In the genomic region with DNA sequence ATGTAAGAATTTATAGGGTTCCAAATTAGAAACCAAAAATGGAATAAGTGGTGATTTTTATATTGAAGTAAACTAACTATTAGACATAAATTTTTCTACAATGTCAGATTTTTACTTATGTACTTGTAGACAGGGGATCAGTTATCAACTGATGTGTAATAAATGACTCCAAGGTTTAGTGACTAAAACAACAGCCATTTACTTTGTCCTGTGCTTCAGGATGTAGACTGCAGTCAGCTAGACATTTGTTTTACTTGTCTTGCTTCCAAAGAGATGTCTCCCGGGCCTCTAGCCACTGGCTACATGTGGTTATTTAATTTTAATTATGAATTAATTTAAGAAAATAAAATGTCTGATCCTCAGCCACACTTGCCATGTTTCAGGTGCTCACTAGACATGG, we compare ENCODE assay signal across 16 cellular contexts.
DNase-seq lines count a peak whose midpoint lies in the region; ATAC-seq and TF ChIP-seq lines count a peak whose summit lies in the region.
"Had no signal": no experiment of that assay in that cellular context is flagged by ENCODE, and none has a peak within 500 bp of the region (broad histone marks: within the 10 kb centered on the region; RNA-seq: fewer than 3 reads in every experiment).

No MANE protein-coding gene starts in this region.

- H4K91ac ChIP-seq in mesenchymal stem cell (ENCODE audit: low read length): no peak overlapping the region

- H2BK5ac ChIP-seq in mesenchymal stem cell (ENCODE audit: low read depth, low read length, poor library complexity, severe bottlenecking): no peak overlapping the region

- no peaks in the 10 kb centered on the region for H3K36me3 Mint-ChIP-seq in activated T-helper 1 cell treated with anti-CD3 and anti-CD28 coated beads, Interleukin-12 subunit alpha, Interleukin-12 subunit beta, Interleukin-2, Interleukin-4 antibody, amounts not matched to agents 30 ng/mL and 10 ng/mL and 1 ng/mL, durations not matched to agents 14 hours and 24 hours and 36 hours (ENCODE audit: low read depth)
- H3K36me3 Mint-ChIP-seq in CD8-positive, alpha-beta memory T cell: no peaks in the 10 kb centered on the region
- H3K36me3 Mint-ChIP-seq: CD4-positive, CD25-positive, alpha-beta regulatory T cell had no signal

- no peaks in the 10 kb centered on the region for H3K9me3 Mint-ChIP-seq in activated T-helper 1 cell treated with anti-CD3 and anti-CD28 coated beads, Interleukin-12 subunit alpha, Interleukin-12 subunit beta, Interleukin-2, Interleukin-4 antibody, amounts not matched to agents 30 ng/mL and 10 ng/mL and 1 ng/mL, durations not matched to agents 14 hours and 24 hours and 36 hours
- H3K9me3 Mint-ChIP-seq in CD8-positive, alpha-beta memory T cell: peaks cover 0 to 3% (median 2%) of the 10 kb centered on the region in 5 donors

- H3K4me1 ChIP-seq in SK-N-SH (ENCODE audit: control insufficient read depth in 1 of 2, insufficient read depth in 2 of 2, low read depth in 1 of 2, low read length in 1 of 2) (peaks cover 0 to 14% of the 10 kb centered on the region in 2 experiments; a peak in 2 of 4 replicates), mesenchymal stem cell (ENCODE audit: control insufficient read depth, insufficient read depth, low read depth, low read length) (peaks cover 6% of the 10 kb centered on the region)
- H3K4me1 ChIP-seq in CD8-positive, alpha-beta memory T cell (ENCODE audit: insufficient read depth, low read length): no peaks in the 10 kb centered on the region

- H3K27me3 ChIP-seq in SK-N-SH (ENCODE audit: insufficient read depth): no peaks in the 10 kb centered on the region
- H3K27me3 ChIP-seq in mesenchymal stem cell (ENCODE audit: control insufficient read depth in 1 of 2, insufficient read depth in 1 of 2, low read length in 2 of 2): no peaks in the 10 kb centered on the region
- H3K27me3 ChIP-seq in CD8-positive, alpha-beta memory T cell (ENCODE audit: insufficient read depth, low read length, poor library complexity, severe bottlenecking): no peaks in the 10 kb centered on the region
- H3K27me3 ChIP-seq: BLaER1 treated with 17β-estradiol and CSF1 and Interleukin-3, amounts not matched to agents 10 nM and 100 nM had no signal

- no peak for TF ChIP-seq CTCF in SK-N-SH (IDR thresholded peaks at IDR 0.05)

- TF ChIP-seq RAD21 in SK-N-SH (IDR thresholded peaks at IDR 0.05; ENCODE audit: low read length): no peak

- no peak overlapping the region for H3K18ac ChIP-seq in mesenchymal stem cell (ENCODE audit: low read depth in 1 of 2, low read length in 2 of 2)

- no peak overlapping the region for H3K4me3 ChIP-seq in SK-N-SH (ENCODE audit: low read depth in 2 of 2, low read length in 1 of 2)
- no peak overlapping the region for H3K4me3 ChIP-seq in mesenchymal stem cell (ENCODE audit: insufficient read depth in 1 of 2, low read depth in 1 of 2, low read length in 2 of 2)
- H3K4me3 ChIP-seq in CD8-positive, alpha-beta memory T cell (ENCODE audit: low read length): no peak overlapping the region
- H3K4me3 ChIP-seq: BLaER1 treated with 17β-estradiol and CSF1 and Interleukin-3, amounts not matched to agents 10 nM and 100 nM had no signal

- CTCF ChIA-PET in SK-N-SH (lab: Yijun Ruan, JAX): interaction anchor here (0.8 kb wide), 1 partner anchor 32 kb away, joined by 3 read pairs; no protein-coding TSS in a partner anchor
- CTCF ChIA-PET in CD8-positive, alpha-beta memory T cell (lab: Charles Lee): no interaction called here

- POLR2A ChIA-PET in SK-N-SH (lab: Yijun Ruan, JAX): no interaction called here
- POLR2A ChIA-PET in CD8-positive, alpha-beta memory T cell (lab: Charles Lee): no interaction called here

- peak overlapping the region; percentile 5 for H2AK5ac ChIP-seq in mesenchymal stem cell (ENCODE audit: low read length, severe bottlenecking)

- no peak overlapping the region for H2AFZ ChIP-seq in SK-N-SH (ENCODE audit: low read depth)
- H2AFZ ChIP-seq in mesenchymal stem cell (ENCODE audit: low read depth, low read length): no peak overlapping the region

- no peak overlapping the region for H2BK15ac ChIP-seq in mesenchymal stem cell (ENCODE audit: low read depth, poor library complexity, severe bottlenecking)

- H3K14ac ChIP-seq in mesenchymal stem cell (ENCODE audit: low read length in 2 of 2): no peak overlapping the region

- WGBS in SK-N-SH (ENCODE audit: low lambda C conversion rate): 9% methylated on average over 1 of the region's 1 CpG
- WGBS in mesenchymal stem cell: no CpG with 5 or more reads among the region's 1 CpG

- H3K9ac ChIP-seq in SK-N-SH (no peak overlapping the region), mesenchymal stem cell (ENCODE audit: low read length) (no peak overlapping the region)
- H3K9ac ChIP-seq: BLaER1 treated with 17β-estradiol and CSF1 and Interleukin-3, amounts not matched to agents 10 nM and 100 nM had no signal

- no peak overlapping the region for H3K4me3 Mint-ChIP-seq in activated T-helper 1 cell treated with anti-CD3 and anti-CD28 coated beads, Interleukin-12 subunit alpha, Interleukin-12 subunit beta, Interleukin-2, Interleukin-4 antibody, amounts not matched to agents 30 ng/mL and 10 ng/mL and 1 ng/mL, durations not matched to agents 14 hours and 24 hours and 36 hours
- H3K4me3 Mint-ChIP-seq in CD8-positive, alpha-beta memory T cell: no peak overlapping the region
- H3K4me3 Mint-ChIP-seq: CD4-positive, CD25-positive, alpha-beta regulatory T cell had no signal

- no peaks in the 10 kb centered on the region for H3K9me3 ChIP-seq in SK-N-SH
- no peaks in the 10 kb centered on the region for H3K9me3 ChIP-seq in mesenchymal stem cell (ENCODE audit: control insufficient read depth, low read length)
- H3K9me3 ChIP-seq in CD8-positive, alpha-beta memory T cell (ENCODE audit: low read length): no peaks in the 10 kb centered on the region

- peaks cover 7% of the 10 kb centered on the region for H3F3A ChIP-seq in SK-N-SH (replicated peaks; ENCODE audit: insufficient read depth)

- DNase-seq in SK-N-SH (no peak), M059J (ENCODE audit: low read depth) (peak; percentile 48), mesenchymal stem cell (no peak), caudate nucleus (lab: John Stamatoyannopoulos, UW) (no peak)
- no peak for DNase-seq in activated T-helper 1 cell treated with anti-CD3 and anti-CD28 coated beads, Interleukin-12 subunit alpha, Interleukin-12 subunit beta, Interleukin-2, Interleukin-4 antibody, amounts not matched to agents 30 ng/mL and 10 ng/mL and 1 ng/mL, durations not matched to agents 14 hours and 24 hours and 36 hours (ENCODE audit: low spot score)
- no peak for DNase-seq in activated naive CD4-positive, alpha-beta T cell treated with Interleukin-2 at 50 U/mL for 16 hours
- DNase-seq in CD8-positive, alpha-beta memory T cell: no peak
- DNase-seq: Calu3; CD4-positive, CD25-positive, alpha-beta regulatory T cell; DMS 273 treated with DMSO at 0.1 percent for 48 hours; GDM1; HCEC 1CT had no signal

- no peak overlapping the region for H4K8ac ChIP-seq in mesenchymal stem cell (ENCODE audit: low read length)

- H3K27ac Mint-ChIP-seq in activated T-helper 1 cell treated with anti-CD3 and anti-CD28 coated beads, Interleukin-12 subunit alpha, Interleukin-12 subunit beta, Interleukin-2, Interleukin-4 antibody, amounts not matched to agents 30 ng/mL and 10 ng/mL and 1 ng/mL, durations not matched to agents 14 hours and 24 hours and 36 hours: no peak overlapping the region
- no peak overlapping the region for H3K27ac Mint-ChIP-seq in CD8-positive, alpha-beta memory T cell
- H3K27ac Mint-ChIP-seq: CD4-positive, CD25-positive, alpha-beta regulatory T cell had no signal

- H3K36me3 ChIP-seq in SK-N-SH (replicated peaks in 1 of 2; ENCODE audit: control insufficient read depth in 1 of 2, insufficient read depth in 2 of 2, low read length in 1 of 2) (no peaks in the 10 kb centered on the region), mesenchymal stem cell (ENCODE audit: control insufficient read depth in 1 of 2, insufficient read depth in 2 of 2, low read depth in 1 of 2, low read length in 2 of 2) (no peaks in the 10 kb centered on the region)
- H3K36me3 ChIP-seq in CD8-positive, alpha-beta memory T cell (ENCODE audit: insufficient read depth, low read length): no peaks in the 10 kb centered on the region
- H3K36me3 ChIP-seq: BLaER1 treated with 17β-estradiol and CSF1 and Interleukin-3, amounts not matched to agents 10 nM and 100 nM had no signal

- TF ChIP-seq EP300 in SK-N-SH (IDR thresholded peaks at IDR 0.05; ENCODE audit: borderline replicate concordance in 1 of 2, low read depth in 1 of 2, low read length in 1 of 2): no peak

- H3K27me3 Mint-ChIP-seq in activated T-helper 1 cell treated with anti-CD3 and anti-CD28 coated beads, Interleukin-12 subunit alpha, Interleukin-12 subunit beta, Interleukin-2, Interleukin-4 antibody, amounts not matched to agents 30 ng/mL and 10 ng/mL and 1 ng/mL, durations not matched to agents 14 hours and 24 hours and 36 hours (ENCODE audit: insufficient read depth): no peaks in the 10 kb centered on the region
- no peaks in the 10 kb centered on the region for H3K27me3 Mint-ChIP-seq in CD8-positive, alpha-beta memory T cell
- H3K27me3 Mint-ChIP-seq: CD4-positive, CD25-positive, alpha-beta regulatory T cell had no signal

- no peaks in the 10 kb centered on the region for H3K79me2 ChIP-seq in SK-N-SH (ENCODE audit: insufficient read depth)

- H3K4ac ChIP-seq in mesenchymal stem cell (ENCODE audit: low read depth in 1 of 2, low read length in 2 of 2): no peak overlapping the region

- no peaks in the 10 kb centered on the region for H3K79me1 ChIP-seq in mesenchymal stem cell (replicated peaks; ENCODE audit: low read length, poor library complexity, severe bottlenecking)

- no peak overlapping the region for H2BK12ac ChIP-seq in mesenchymal stem cell (ENCODE audit: low read length in 2 of 2)

- intact Hi-C loops in activated T-helper 1 cell treated with anti-CD3 and anti-CD28 coated beads, Interleukin-12 subunit alpha, Interleukin-12 subunit beta, Interleukin-2, Interleukin-4 antibody, amounts not matched to agents 30 ng/mL and 10 ng/mL and 1 ng/mL, durations not matched to agents 14 hours and 24 hours and 36 hours (cut with micrococcal nuclease): no loop called here

- no peaks in the 10 kb centered on the region for H4K20me1 ChIP-seq in SK-N-SH (ENCODE audit: insufficient read depth)
- H4K20me1 ChIP-seq: BLaER1 treated with 17β-estradiol and CSF1 and Interleukin-3, amounts not matched to agents 10 nM and 100 nM had no signal

- no peak overlapping the region for H3K4me2 ChIP-seq in SK-N-SH
- H3K4me2 ChIP-seq in mesenchymal stem cell (ENCODE audit: low read length, poor library complexity, severe bottlenecking): no peak overlapping the region
- H3K4me2 ChIP-seq: BLaER1 treated with 17β-estradiol and CSF1 and Interleukin-3, amounts not matched to agents 10 nM and 100 nM had no signal

- H3K4me1 Mint-ChIP-seq in activated T-helper 1 cell treated with anti-CD3 and anti-CD28 coated beads, Interleukin-12 subunit alpha, Interleukin-12 subunit beta, Interleukin-2, Interleukin-4 antibody, amounts not matched to agents 30 ng/mL and 10 ng/mL and 1 ng/mL, durations not matched to agents 14 hours and 24 hours and 36 hours (ENCODE audit: low read depth): no peaks in the 10 kb centered on the region
- no peaks in the 10 kb centered on the region for H3K4me1 Mint-ChIP-seq in CD8-positive, alpha-beta memory T cell
- H3K4me1 Mint-ChIP-seq: CD4-positive, CD25-positive, alpha-beta regulatory T cell had no signal

- no peak overlapping the region for H2BK120ac ChIP-seq in mesenchymal stem cell (ENCODE audit: low read depth, low read length)

- no peak for ATAC-seq in SK-N-SH treated with all-trans-retinoic acid at 6 μM for 48 hours
- ATAC-seq: HepG2 had no signal

- H3K9me2 ChIP-seq in SK-N-SH: no peaks in the 10 kb centered on the region

- no peak overlapping the region for H3K23ac ChIP-seq in mesenchymal stem cell (ENCODE audit: low read length in 2 of 2)

- H3K27ac ChIP-seq in SK-N-SH (ENCODE audit: low read depth in 2 of 2, low read length in 1 of 2): no peak overlapping the region; a peak in 1 of 4 replicates
- no peak overlapping the region for H3K27ac ChIP-seq in mesenchymal stem cell (ENCODE audit: low read length, poor library complexity, severe bottlenecking)
- no peak overlapping the region for H3K27ac ChIP-seq in caudate nucleus (ENCODE audit: low read depth, low read length)
- no peak overlapping the region for H3K27ac ChIP-seq in CD8-positive, alpha-beta memory T cell (ENCODE audit: low read depth, low read length)
- H3K27ac ChIP-seq: 22Rv1; BLaER1 treated with 17β-estradiol and CSF1 and Interleukin-3, amounts not matched to agents 10 nM and 100 nM had no signal
